Comparison of ENCODE assay signal across 8 cellular contexts in genomic region chr6:52576054-52576391, GRCh38. TPM values are rescaled to one million over a fixed set of nuclear protein-coding genes. Genes with fewer than 3 reads are reported as not detected.
DNase-seq lines count a peak whose midpoint lies in the region; ATAC-seq and TF ChIP-seq lines count a peak whose summit lies in the region.

No MANE protein-coding gene starts in this region.

- peaks cover 49% of the 10 kb centered on the region for H3K4me1 Mint-ChIP-seq in GM23338
- peaks cover 32% of the 10 kb centered on the region for H3K4me1 Mint-ChIP-seq in activated CD4-positive, alpha-beta memory T cell treated with anti-CD3 and anti-CD28 coated beads for 36 hours (ENCODE audit: low read depth)

- no peak for DNase-seq in GM23338 (ENCODE audit: low spot score)
- no peak for DNase-seq in activated CD4-positive, alpha-beta memory T cell treated with anti-CD3 and anti-CD28 coated beads for 36 hours
- no peak for DNase-seq in right cardiac atrium
- no peak for DNase-seq in skeletal muscle cell (ENCODE audit: low read depth)
- no peak for DNase-seq in UCSD-AML1 (lab: John Stamatoyannopoulos, UW; ENCODE audit: unreplicated experiment)

- no peaks in the 10 kb centered on the region for H3K36me3 ChIP-seq in GM23338 (ENCODE audit: insufficient read depth)

- CTCF ChIA-PET in activated CD4-positive, alpha-beta memory T cell treated with anti-CD3 and anti-CD28 coated beads for 36 hours (lab: Charles Lee), result interaction anchor here (1.0 to 2.7 kb wide), 11 partner anchors 9 to 293 kb away, joined by 3 to 15 read pairs (median 5); no protein-coding TSS in a partner anchor

- H3K4me1 ChIP-seq in GM23338 (ENCODE audit: insufficient read depth) (peaks cover 47% of the 10 kb centered on the region), right cardiac atrium (ENCODE audit: control insufficient read depth, insufficient read depth, low read length) (peaks cover 23% of the 10 kb centered on the region)

- H3K79me2 ChIP-seq in GM23338 (replicated peaks; ENCODE audit: insufficient read depth), result peaks cover 48% of the 10 kb centered on the region

- ATAC-seq in GM23338, result no peak
- ATAC-seq in right cardiac atrium, result peak in 1 of 2 donors; percentile 0
- no peak for ATAC-seq in HG02870 (IDR thresholded peaks at IDR 0.05; ENCODE audit: unreplicated experiment)
- ATAC-seq in GM21447 (IDR thresholded peaks at IDR 0.05; ENCODE audit: unreplicated experiment), result no peak
- no peak for ATAC-seq in GM21825 (IDR thresholded peaks at IDR 0.05; ENCODE audit: unreplicated experiment)

- no peaks in the 10 kb centered on the region for H3K9me3 ChIP-seq in right cardiac atrium (ENCODE audit: control insufficient read depth, low read length)

- H3F3A ChIP-seq in GM23338 (replicated peaks; ENCODE audit: low read depth), result peaks cover 6% of the 10 kb centered on the region; the same call in 1 of the 2 replicates

- H3K4me3 ChIP-seq in GM23338, result peak overlapping the region; percentile 78
- peak overlapping the region; percentile 83 for H3K4me3 ChIP-seq in right cardiac atrium (ENCODE audit: low read length)
- peak overlapping the region; percentile 95 for H3K4me3 ChIP-seq in skeletal muscle cell (ENCODE audit: low read depth, low read length)

- peak overlapping the region; percentile 88 for H3K4me3 Mint-ChIP-seq in GM23338
- peak overlapping the region; percentile 77 for H3K4me3 Mint-ChIP-seq in activated CD4-positive, alpha-beta memory T cell treated with anti-CD3 and anti-CD28 coated beads for 36 hours

- H3K9me3 Mint-ChIP-seq in GM23338, result no peaks in the 10 kb centered on the region
- H3K9me3 Mint-ChIP-seq in activated CD4-positive, alpha-beta memory T cell treated with anti-CD3 and anti-CD28 coated beads for 36 hours, result no peaks in the 10 kb centered on the region

- no peak overlapping the region for H2AFZ ChIP-seq in GM23338

- no peaks in the 10 kb centered on the region; the same call in 1 of the 2 replicates for H4K20me1 ChIP-seq in GM23338 (replicated peaks; ENCODE audit: insufficient read depth)

- WGBS in right cardiac atrium, result 20% methylated on average over 8 of the region's 8 CpGs

- no peak overlapping the region for H3K27ac Mint-ChIP-seq in GM23338
- H3K27ac Mint-ChIP-seq in activated CD4-positive, alpha-beta memory T cell treated with anti-CD3 and anti-CD28 coated beads for 36 hours, result no peak overlapping the region

- H3K27me3 Mint-ChIP-seq in GM23338 (ENCODE audit: insufficient read depth, low read depth, poor library complexity), result peaks cover 9% of the 10 kb centered on the region
- H3K27me3 Mint-ChIP-seq in activated CD4-positive, alpha-beta memory T cell treated with anti-CD3 and anti-CD28 coated beads for 36 hours, result no peaks in the 10 kb centered on the region

- peak overlapping the region; percentile 89 for H3K4me2 ChIP-seq in GM23338

- H3K36me3 Mint-ChIP-seq in GM23338 (ENCODE audit: low read depth), result no peaks in the 10 kb centered on the region; the same call in 2 of the 3 replicates
- H3K36me3 Mint-ChIP-seq in activated CD4-positive, alpha-beta memory T cell treated with anti-CD3 and anti-CD28 coated beads for 36 hours, result no peaks in the 10 kb centered on the region

- POLR2A ChIA-PET in activated CD4-positive, alpha-beta memory T cell treated with anti-CD3 and anti-CD28 coated beads for 36 hours (lab: Charles Lee), result interaction anchor here (1.1 kb wide), 1 partner anchor 86 kb away, joined by 3 read pairs; no protein-coding TSS in a partner anchor

- intact Hi-C loops in activated CD4-positive, alpha-beta memory T cell treated with anti-CD3 and anti-CD28 coated beads for 36 hours (cut with micrococcal nuclease), result loop anchor here (1.0 to 5.0 kb wide), 5 partner anchors 87 to 421 kb away; partner anchors contain the start of genes EFHC1, GSTA4 and MCM3
- intact Hi-C loops in right cardiac atrium (cut with DNase I), result loop anchor here in 3 of 4 donors (5.0 to 10.0 kb wide), 3 partner anchors 71 to 151 kb away; partner anchors contain the start of gene EFHC1 (in 1 of the 3)

- TF ChIP-seq CTCF in GM23338 (conservative IDR thresholded peaks at IDR 0.05; ENCODE audit: low read depth in 2 of 2), result no peak

- H3K27ac ChIP-seq in GM23338 (ENCODE audit: low read depth) (no peak overlapping the region), right cardiac atrium (ENCODE audit: low read length) (peak overlapping the region; percentile 82)

- H3K27me3 ChIP-seq in GM23338 (ENCODE audit: insufficient read depth) (no peaks in the 10 kb centered on the region), right cardiac atrium (ENCODE audit: control insufficient read depth, insufficient read depth) (no peaks in the 10 kb centered on the region)

- no peaks in the 10 kb centered on the region for H3K9me2 ChIP-seq in GM23338 (ENCODE audit: insufficient read depth)

TF ChIP-seq in GM23338, 12 proteins besides CTCF, POLR2A, EP300 and RAD21 (continues in another document):
- TF ChIP-seq, protein P1, sequence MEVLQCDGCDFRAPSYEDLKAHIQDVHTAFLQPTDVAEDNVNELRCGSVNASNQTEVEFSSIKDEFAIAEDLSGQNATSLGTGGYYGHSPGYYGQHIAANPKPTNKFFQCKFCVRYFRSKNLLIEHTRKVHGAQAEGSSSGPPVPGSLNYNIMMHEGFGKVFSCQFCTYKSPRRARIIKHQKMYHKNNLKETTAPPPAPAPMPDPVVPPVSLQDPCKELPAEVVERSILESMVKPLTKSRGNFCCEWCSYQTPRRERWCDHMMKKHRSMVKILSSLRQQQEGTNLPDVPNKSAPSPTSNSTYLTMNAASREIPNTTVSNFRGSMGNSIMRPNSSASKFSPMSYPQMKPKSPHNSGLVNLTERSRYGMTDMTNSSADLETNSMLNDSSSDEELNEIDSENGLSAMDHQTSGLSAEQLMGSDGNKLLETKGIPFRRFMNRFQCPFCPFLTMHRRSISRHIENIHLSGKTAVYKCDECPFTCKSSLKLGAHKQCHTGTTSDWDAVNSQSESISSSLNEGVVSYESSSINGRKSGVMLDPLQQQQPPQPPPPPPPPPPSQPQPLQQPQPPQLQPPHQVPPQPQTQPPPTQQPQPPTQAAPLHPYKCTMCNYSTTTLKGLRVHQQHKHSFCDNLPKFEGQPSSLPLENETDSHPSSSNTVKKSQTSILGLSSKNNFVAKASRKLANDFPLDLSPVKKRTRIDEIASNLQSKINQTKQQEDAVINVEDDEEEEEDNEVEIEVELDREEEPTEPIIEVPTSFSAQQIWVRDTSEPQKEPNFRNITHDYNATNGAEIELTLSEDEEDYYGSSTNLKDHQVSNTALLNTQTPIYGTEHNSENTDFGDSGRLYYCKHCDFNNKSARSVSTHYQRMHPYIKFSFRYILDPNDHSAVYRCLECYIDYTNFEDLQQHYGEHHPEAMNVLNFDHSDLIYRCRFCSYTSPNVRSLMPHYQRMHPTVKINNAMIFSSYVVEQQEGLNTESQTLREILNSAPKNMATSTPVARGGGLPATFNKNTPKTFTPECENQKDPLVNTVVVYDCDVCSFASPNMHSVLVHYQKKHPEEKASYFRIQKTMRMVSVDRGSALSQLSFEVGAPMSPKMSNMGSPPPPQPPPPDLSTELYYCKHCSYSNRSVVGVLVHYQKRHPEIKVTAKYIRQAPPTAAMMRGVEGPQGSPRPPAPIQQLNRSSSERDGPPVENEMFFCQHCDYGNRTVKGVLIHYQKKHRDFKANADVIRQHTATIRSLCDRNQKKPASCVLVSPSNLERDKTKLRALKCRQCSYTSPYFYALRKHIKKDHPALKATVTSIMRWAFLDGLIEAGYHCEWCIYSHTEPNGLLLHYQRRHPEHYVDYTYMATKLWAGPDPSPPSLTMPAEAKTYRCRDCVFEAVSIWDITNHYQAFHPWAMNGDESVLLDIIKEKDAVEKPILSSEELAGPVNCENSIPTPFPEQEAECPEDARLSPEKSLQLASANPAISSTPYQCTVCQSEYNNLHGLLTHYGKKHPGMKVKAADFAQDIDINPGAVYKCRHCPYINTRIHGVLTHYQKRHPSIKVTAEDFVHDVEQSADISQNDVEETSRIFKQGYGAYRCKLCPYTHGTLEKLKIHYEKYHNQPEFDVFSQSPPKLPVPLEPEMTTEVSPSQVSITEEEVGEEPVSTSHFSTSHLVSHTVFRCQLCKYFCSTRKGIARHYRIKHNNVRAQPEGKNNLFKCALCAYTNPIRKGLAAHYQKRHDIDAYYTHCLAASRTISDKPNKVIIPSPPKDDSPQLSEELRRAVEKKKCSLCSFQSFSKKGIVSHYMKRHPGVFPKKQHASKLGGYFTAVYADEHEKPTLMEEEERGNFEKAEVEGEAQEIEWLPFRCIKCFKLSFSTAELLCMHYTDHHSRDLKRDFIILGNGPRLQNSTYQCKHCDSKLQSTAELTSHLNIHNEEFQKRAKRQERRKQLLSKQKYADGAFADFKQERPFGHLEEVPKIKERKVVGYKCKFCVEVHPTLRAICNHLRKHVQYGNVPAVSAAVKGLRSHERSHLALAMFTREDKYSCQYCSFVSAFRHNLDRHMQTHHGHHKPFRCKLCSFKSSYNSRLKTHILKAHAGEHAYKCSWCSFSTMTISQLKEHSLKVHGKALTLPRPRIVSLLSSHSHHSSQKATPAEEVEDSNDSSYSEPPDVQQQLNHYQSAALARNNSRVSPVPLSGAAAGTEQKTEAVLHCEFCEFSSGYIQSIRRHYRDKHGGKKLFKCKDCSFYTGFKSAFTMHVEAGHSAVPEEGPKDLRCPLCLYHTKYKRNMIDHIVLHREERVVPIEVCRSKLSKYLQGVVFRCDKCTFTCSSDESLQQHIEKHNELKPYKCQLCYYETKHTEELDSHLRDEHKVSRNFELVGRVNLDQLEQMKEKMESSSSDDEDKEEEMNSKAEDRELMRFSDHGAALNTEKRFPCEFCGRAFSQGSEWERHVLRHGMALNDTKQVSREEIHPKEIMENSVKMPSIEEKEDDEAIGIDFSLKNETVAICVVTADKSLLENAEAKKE (CRISPR knock-in tag; IDR thresholded peaks at IDR 0.05), result no peak
- no peak for TF ChIP-seq ZNF331 (CRISPR knock-in tag; IDR thresholded peaks at IDR 0.05; ENCODE audit: low read depth)

RNA-seq across cellular contexts. Expression of gene TRAM2, which starts 0.8 kb away (rescaled TPM):
- 12.4 and 14.0 TPM in 2 replicates for total RNA-seq in GM23338 (2014; rRNA removed; shearing (Covaris generic))
- polyA plus RNA-seq in GM23338 (2016; fragmentation: Nextera tagmentation; extraction: Ambion mirVana) (3.9 and 4.0 TPM in 2 replicates), right cardiac atrium (7.1 TPM)
- 1 to 10 TPM; 2.4 to 2.6 TPM for total RNA-seq in activated CD4-positive, alpha-beta memory T cell treated with anti-CD3 and anti-CD28 coated beads for 36 hours
- total RNA-seq in right cardiac atrium, result 10 to 100 TPM; 14.5 to 18.2 (median 15.2) TPM
